Comparison of ENCODE assay signal across 20 cellular contexts in the genomic region with DNA sequence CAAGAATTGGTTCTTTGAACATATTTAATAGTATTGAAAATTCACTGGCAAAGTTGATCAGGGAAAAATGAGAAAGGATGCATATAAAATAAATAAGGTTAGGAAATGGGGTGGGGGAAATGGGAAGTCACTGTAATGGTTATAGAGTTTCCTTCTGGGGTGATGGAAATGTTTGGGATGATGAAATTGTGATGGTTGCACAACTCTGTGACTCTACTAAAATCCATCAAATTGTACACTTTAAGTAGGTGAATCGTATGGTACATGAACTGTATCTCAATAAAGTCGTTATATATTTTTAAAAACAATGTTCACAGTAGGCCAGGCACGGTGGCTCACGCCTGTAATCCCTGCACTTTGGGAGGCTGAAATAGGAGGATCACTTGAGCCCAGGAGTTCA. TPM values are rescaled to one million over a fixed set of nuclear protein-coding genes. Genes with fewer than 3 reads are reported as not detected.
DNase-seq lines count a peak whose midpoint lies in the region; ATAC-seq and TF ChIP-seq lines count a peak whose summit lies in the region.
"Had no signal": no experiment of that assay in that cellular context is flagged by ENCODE, and none has a peak within 500 bp of the region (broad histone marks: within the 10 kb centered on the region; RNA-seq: fewer than 3 reads in every experiment).

No MANE protein-coding gene starts in this region.

- TF ChIP-seq CTCF in A673 (conservative IDR thresholded peaks at IDR 0.05; ENCODE audit: low read depth, low read length) (no peak), IMR-90 (conservative IDR thresholded peaks at IDR 0.05; ENCODE audit: low read depth, low read length) (no peak), fibroblast of mammary gland (conservative IDR thresholded peaks at IDR 0.05; ENCODE audit: control insufficient read depth, insufficient read depth, low read depth, low read length) (no peak), Calu3 (IDR thresholded peaks at IDR 0.05; ENCODE audit: unreplicated experiment) (no peak), sigmoid colon (IDR thresholded peaks at IDR 0.05) (no peak)

- no peak overlapping the region for H3K27ac ChIP-seq in A673 (ENCODE audit: low read depth, low read length, poor library complexity, severe bottlenecking)
- H3K27ac ChIP-seq in IMR-90 (ENCODE audit: insufficient read depth, low read length): no peak overlapping the region
- H3K27ac ChIP-seq in sigmoid colon: no peak overlapping the region
- H3K27ac ChIP-seq: C4-2B, HL-60 had no signal

- CTCF ChIA-PET in A673 (lab: Charles Lee) (no interaction called here), IMR-90 (lab: Yijun Ruan, JAX) (no interaction called here), Calu3 (lab: Charles Lee) (no interaction called here)

- no peak overlapping the region for H3K4ac ChIP-seq in IMR-90 (ENCODE audit: low read depth, low read length)

- no peak overlapping the region for H4K91ac ChIP-seq in IMR-90 (ENCODE audit: insufficient read depth, low read depth, low read length)

- DNase-seq in A673 (ENCODE audit: low spot score): no peak
- no peak for DNase-seq in IMR-90
- peak; percentile 7 for DNase-seq in fibroblast of mammary gland (ENCODE audit: low read depth)
- DNase-seq in memory B cell (ENCODE audit: low spot score in 2 of 2): no peak
- no peak for DNase-seq in Calu3
- no peak for DNase-seq in sigmoid colon
- no peak for DNase-seq in cardiac septum (ENCODE audit: low spot score)
- DNase-seq: 8988T; Caco-2; CD4-positive, alpha-beta T cell; DMS79 treated with DMSO at 0.1 percent for 48 hours; GF-D8; GOT3; H7; HFFc6 had no signal

- no peak overlapping the region for H2BK15ac ChIP-seq in IMR-90 (ENCODE audit: low read depth, low read length)

- no peaks in the 10 kb centered on the region for H3K27me3 ChIP-seq in A673 (replicated peaks; ENCODE audit: insufficient read depth, low read depth, low read length, poor library complexity)
- H3K27me3 ChIP-seq in IMR-90 (ENCODE audit: control insufficient read depth, insufficient read depth, low read length): no peaks in the 10 kb centered on the region
- H3K27me3 ChIP-seq in sigmoid colon: no peaks in the 10 kb centered on the region

- peaks cover 2% of the 10 kb centered on the region for H3K4me1 Mint-ChIP-seq in memory B cell
- no peaks in the 10 kb centered on the region for H3K4me1 Mint-ChIP-seq in Calu3 (ENCODE audit: low read depth, unreplicated experiment)

- no peak overlapping the region for H3K4me2 ChIP-seq in IMR-90 (ENCODE audit: low read depth, low read length)

- no peak for TF ChIP-seq RAD21 in IMR-90 (IDR thresholded peaks at IDR 0.05; ENCODE audit: low read length)

- in situ Hi-C loops in IMR-90 (cut with MboI; ENCODE audit: low sequenced_read_pairs): no loop called here

- no peak overlapping the region for H2AK5ac ChIP-seq in IMR-90 (ENCODE audit: low read depth, low read length)

- H3K18ac ChIP-seq in IMR-90 (ENCODE audit: low read depth, low read length): no peak overlapping the region

- no peaks in the 10 kb centered on the region for H4K20me1 ChIP-seq in IMR-90 (ENCODE audit: insufficient read depth, low read length)

- H3K9ac ChIP-seq in IMR-90 (ENCODE audit: low read depth, low read length): no peak overlapping the region

- no peak overlapping the region for H2BK120ac ChIP-seq in IMR-90 (ENCODE audit: low read depth, low read length)

- H3K27me3 Mint-ChIP-seq in memory B cell: no peaks in the 10 kb centered on the region
- H3K27me3 Mint-ChIP-seq in Calu3 (ENCODE audit: unreplicated experiment): no peaks in the 10 kb centered on the region
- H3K27me3 Mint-ChIP-seq: B cell; CD4-positive, alpha-beta T cell; IgD-negative memory B cell had no signal

- H3K9me3 Mint-ChIP-seq in memory B cell (no peaks in the 10 kb centered on the region), Calu3 (ENCODE audit: low read depth, unreplicated experiment) (no peaks in the 10 kb centered on the region)
- H3K9me3 Mint-ChIP-seq: CD4-positive, alpha-beta T cell; HFFc6; IgD-negative memory B cell had no signal

- H3K9me1 ChIP-seq in IMR-90 (ENCODE audit: insufficient read depth, low read length): peaks cover 5% of the 10 kb centered on the region; the same call in 1 of the 2 replicates

- no peak overlapping the region for H3K56ac ChIP-seq in IMR-90 (ENCODE audit: extremely low read depth, insufficient read depth, low read length)

- H4K8ac ChIP-seq in IMR-90 (ENCODE audit: low read depth in 2 of 2, low read length in 2 of 2): no peak overlapping the region

- H4K5ac ChIP-seq in IMR-90 (ENCODE audit: low read depth, low read length): no peak overlapping the region

- H3K36me3 Mint-ChIP-seq in memory B cell: peaks cover 21% of the 10 kb centered on the region
- H3K36me3 Mint-ChIP-seq in Calu3 (ENCODE audit: insufficient read depth, unreplicated experiment): peaks cover 15% of the 10 kb centered on the region

- no peak overlapping the region for H3K14ac ChIP-seq in IMR-90 (replicated peaks; ENCODE audit: low read depth, low read length)

- H2BK20ac ChIP-seq in IMR-90 (ENCODE audit: low read depth, low read length): no peak overlapping the region

- dilution Hi-C loops in IMR-90 (cut with HindIII; ENCODE audit: low sequenced_read_pairs, unreplicated experiment): no loop called here

- BruUV-seq in A673 (replicated peaks; lab: Mats Ljungman, UMichigan) (TSS peak; percentile 31), IMR-90 (replicated peaks; lab: Mats Ljungman, UMichigan) (no TSS peak), Calu3 (replicated peaks; lab: Mats Ljungman, UMichigan) (no TSS peak)

- POLR2A ChIA-PET in A673 (lab: Charles Lee; ENCODE audit: low non-redundant PET) (no interaction called here), IMR-90 (lab: Charles Lee; ENCODE audit: unreplicated experiment) (no interaction called here)

- H3K36me3 ChIP-seq in A673 (ENCODE audit: insufficient read depth, low read length, poor library complexity, severe bottlenecking) (peaks cover 33% of the 10 kb centered on the region), IMR-90 (ENCODE audit: control insufficient read depth, insufficient read depth, low read length) (peaks cover 21% of the 10 kb centered on the region), sigmoid colon (peaks cover 14 to 86% (median 27%) of the 10 kb centered on the region in 4 donors)

- intact Hi-C loops in A673 (cut with micrococcal nuclease; ENCODE audit: unreplicated experiment) (no loop called here), IMR-90 (cut with micrococcal nuclease) (no loop called here), Calu3 (cut with micrococcal nuclease; ENCODE audit: unreplicated experiment) (no loop called here), sigmoid colon (cut with DNase I) (no loop called here), cardiac septum (cut with DNase I) (no loop called here)

- H2BK5ac ChIP-seq in IMR-90 (ENCODE audit: low read depth, low read length, poor library complexity, severe bottlenecking): no peak overlapping the region

- peaks cover 12 to 13% of the 10 kb centered on the region in 2 experiments for H3K79me1 ChIP-seq in IMR-90 (ENCODE audit: low read depth in 1 of 2, low read length in 2 of 2)

- WGBS in IMR-90 (ENCODE audit: extremely low coverage in 2 of 2, insufficient read length in 1 of 2), 2 experiments: 100% methylated on average over 2 of the region's 4 CpGs; no CpG with 5 or more reads in 1 of the 2 experiments
- 97 to 98% methylated on average over 4 of the region's 4 CpGs for WGBS in sigmoid colon, 2 donors

- no peak overlapping the region for H3K23ac ChIP-seq in IMR-90 (ENCODE audit: low read depth, low read length)

- TF ChIP-seq EP300 in sigmoid colon (IDR thresholded peaks at IDR 0.05): no peak

- TF ChIP-seq POLR2A in IMR-90 (IDR thresholded peaks at IDR 0.05; ENCODE audit: low read depth, low read length) (no peak), sigmoid colon (IDR thresholded peaks at IDR 0.05) (no peak)

- H3K4me1 ChIP-seq in A673 (ENCODE audit: insufficient read depth, low read length, poor library complexity, severe bottlenecking) (no peaks in the 10 kb centered on the region), IMR-90 (ENCODE audit: control insufficient read depth, insufficient read depth, low read length) (no peaks in the 10 kb centered on the region; the same call in 1 of the 2 replicates), sigmoid colon (no peaks in the 10 kb centered on the region)
- H3K4me1 ChIP-seq: Caco-2 had no signal

- no peak overlapping the region for H2AFZ ChIP-seq in IMR-90 (replicated peaks; ENCODE audit: low read length, poor library complexity)

- H2AK9ac ChIP-seq in IMR-90 (replicated peaks; ENCODE audit: low read depth, low read length, poor library complexity): no peak overlapping the region

- H3K4me3 Mint-ChIP-seq in memory B cell (no peak overlapping the region), Calu3 (ENCODE audit: low read depth, unreplicated experiment) (no peak overlapping the region)
- H3K4me3 Mint-ChIP-seq: B cell; CD4-positive, alpha-beta T cell; HFFc6; IgD-negative memory B cell had no signal

- H3K4me3 ChIP-seq in A673 (ENCODE audit: low read depth, low read length, poor library complexity, severe bottlenecking) (no peak overlapping the region), IMR-90 (ENCODE audit: insufficient read depth, low read depth, low read length) (no peak overlapping the region), fibroblast of mammary gland (ENCODE audit: control insufficient read depth, low read depth, low read length) (no peak overlapping the region), sigmoid colon (no peak overlapping the region)

- H3K9me3 ChIP-seq in A673 (ENCODE audit: low read depth, low read length, poor library complexity, severe bottlenecking): no peaks in the 10 kb centered on the region
- H3K9me3 ChIP-seq in IMR-90 (ENCODE audit: control insufficient read depth, insufficient read depth, low read length): no peaks in the 10 kb centered on the region
- no peaks in the 10 kb centered on the region for H3K9me3 ChIP-seq in sigmoid colon
- H3K9me3 ChIP-seq: Caco-2 had no signal

- H3K27ac Mint-ChIP-seq in memory B cell (peak overlapping the region; percentile 65), Calu3 (ENCODE audit: unreplicated experiment) (no peak overlapping the region)
- H3K27ac Mint-ChIP-seq: B cell; CD4-positive, alpha-beta T cell; HFFc6; IgD-negative memory B cell had no signal

- ATAC-seq in IMR-90 (ENCODE audit: low read depth): no peak
- ATAC-seq in memory B cell (ENCODE audit: low read depth): no peak
- ATAC-seq: HCT116 had no signal

RNA-seq across cellular contexts. Expression of a gene that starts 56.4 kb away (rescaled TPM):
- total RNA-seq in A673 (2021) (0.17 and 0.31 TPM in 2 replicates), IMR-90 (2012; rRNA removed) (1.9 and 2.0 TPM in 2 replicates), Calu3 (2022) (not detected in 2 replicates), sigmoid colon (not detected), cardiac septum (not detected)
- polyA plus RNA-seq in IMR-90 (2012; rRNA removed) (0.49 and 0.63 TPM in 2 replicates), sigmoid colon (under 1 TPM in 1 of 3 donors, not detected in 2; 0.07 TPM)
- 0.16 and 0.34 TPM in 2 replicates for polyA plus RNA-seq in IMR-90 (2012; cell fraction: cytosol; rRNA removed)
- 0.54 and 1.4 TPM in 2 replicates for polyA plus RNA-seq in IMR-90 (2012; cell fraction: nucleus; rRNA removed; ENCODE audit: low replicate concordance)

RNA-seq across cellular contexts. Expression of a gene that starts 59.9 kb away (rescaled TPM):
- 23.1 and 25.9 TPM in 2 replicates for total RNA-seq in A673 (2021)
- total RNA-seq in IMR-90 (2012; rRNA removed): 46.1 and 55.2 TPM in 2 replicates
- polyA plus RNA-seq in IMR-90 (2012; rRNA removed): 6.5 and 8.1 TPM in 2 replicates
- polyA plus RNA-seq in IMR-90 (2012; cell fraction: cytosol; rRNA removed): 3.3 and 4.1 TPM in 2 replicates
- polyA plus RNA-seq in IMR-90 (2012; cell fraction: nucleus; rRNA removed; ENCODE audit: low replicate concordance): 2.7 and 7.7 TPM in 2 replicates
- 14.2 and 14.8 TPM in 2 replicates for total RNA-seq in Calu3 (2022)
- 10 to 100 TPM; 55.0 to 78.1 (median 70.0) TPM for total RNA-seq in sigmoid colon
- polyA plus RNA-seq in sigmoid colon: 1 to 10 TPM; 4.2 to 9.1 (median 7.4) TPM
- 47.6 TPM for total RNA-seq in cardiac septum
